In the genomic region with DNA sequence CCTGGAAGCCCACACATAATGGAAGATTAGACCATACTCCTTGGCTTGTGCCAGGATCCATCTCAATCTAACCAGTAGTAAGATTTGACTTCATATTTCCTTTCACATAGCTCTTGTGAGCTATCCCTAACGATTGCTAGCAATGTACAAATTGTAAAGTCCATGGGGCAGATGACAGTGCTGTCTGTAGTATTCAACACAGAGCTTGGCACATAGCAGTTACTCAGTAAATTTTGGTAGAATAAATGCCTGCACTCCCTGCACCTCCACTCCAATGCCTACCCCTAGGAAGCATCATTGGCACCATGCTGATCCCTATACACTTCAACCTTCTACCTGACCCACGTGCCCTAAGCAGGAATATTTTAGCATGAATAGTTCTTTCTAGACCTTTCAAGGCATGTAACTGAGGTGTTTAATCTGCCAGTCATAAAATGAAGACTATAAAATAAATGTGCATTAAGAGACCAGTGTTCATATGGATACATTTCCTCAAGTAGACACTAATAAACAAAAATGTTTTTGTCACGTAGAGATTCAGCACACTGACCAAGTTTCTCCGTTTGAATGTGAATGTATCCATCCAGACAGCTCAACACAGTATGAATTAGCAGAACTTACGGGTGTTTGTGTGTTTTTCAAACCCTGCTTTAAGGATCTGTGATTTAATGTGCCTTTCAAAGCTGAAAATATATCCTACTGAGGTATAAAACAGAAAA, we compare ENCODE assay signal across 16 cellular contexts.
DNase-seq lines count a peak whose midpoint lies in the region; ATAC-seq, FAIRE-seq and TF ChIP-seq lines count a peak whose summit lies in the region.
"Had no signal": no experiment of that assay in that cellular context is flagged by ENCODE, and none has a peak within 500 bp of the region (broad histone marks: within the 10 kb centered on the region; RNA-seq: fewer than 3 reads in every experiment).

No MANE protein-coding gene starts in this region.

- peak overlapping the region; percentile 45 for H3K9ac ChIP-seq in HepG2 (ENCODE audit: insufficient read depth, low read depth, low read length)
- H3K9ac ChIP-seq: BLaER1 treated with 17β-estradiol and CSF1 and Interleukin-3, amounts not matched to agents 10 nM and 100 nM had no signal

- POLR2A ChIA-PET in HepG2 (lab: Yijun Ruan, JAX) = interaction anchor here (0.7 to 1.0 kb wide), 2 partner anchors 14 to 244 kb away, joined by 3 read pairs; no protein-coding TSS in a partner anchor

- TF ChIP-seq CTCF in hepatocyte (IDR thresholded peaks at IDR 0.05; ENCODE audit: poor library complexity) (no peak), HepG2 (CRISPR knock-in tag; IDR thresholded peaks at IDR 0.05) (no peak), mucosa of descending colon (IDR thresholded peaks at IDR 0.05) (no peak)

- H3K79me2 ChIP-seq in hepatocyte (no peaks in the 10 kb centered on the region), HepG2 (ENCODE audit: insufficient read depth, low read length) (no peaks in the 10 kb centered on the region)

- ATAC-seq in HepG2 (peak; percentile 39; the same call in 2 of the 3 replicates), mucosa of descending colon (peak; percentile 20), HG03159 (IDR thresholded peaks at IDR 0.05; ENCODE audit: unreplicated experiment) (no peak)
- ATAC-seq: CD8-positive, alpha-beta T cell had no signal

- BruUV-seq in HepG2 (replicated peaks; lab: Mats Ljungman, UMichigan) = no TSS peak

- 69% methylated on average over 5 of the region's 5 CpGs for WGBS in hepatocyte (ENCODE audit: low lambda C conversion rate, missing lambda C conversion rate)
- WGBS in HepG2 (ENCODE audit: low lambda C conversion rate) = 58% methylated on average over 5 of the region's 5 CpGs

- peak overlapping the region; percentile 75 for H3K27ac ChIP-seq in hepatocyte
- peak overlapping the region; percentile 72 for H3K27ac ChIP-seq in HepG2 (ENCODE audit: extremely low read length, insufficient read depth, low read length)
- H3K27ac ChIP-seq: BLaER1 treated with 17β-estradiol and CSF1 and Interleukin-3, amounts not matched to agents 10 nM and 100 nM; HL-60 had no signal

- CTCF ChIA-PET in HepG2 (lab: Yijun Ruan, JAX; ENCODE audit: low intra/inter-chr PET ratio, low total read pairs) = no interaction called here

- intact Hi-C loops in HepG2 (cut with micrococcal nuclease; ENCODE audit: unreplicated experiment) (no loop called here), mucosa of descending colon (cut with DNase I, micrococcal nuclease) (no loop called here)

- H3K4me2 ChIP-seq in hepatocyte = peak overlapping the region; percentile 52
- 0 out of 2 replicates have a peak overlapping the region, but pooled peaks have one; percentile 30 for H3K4me2 ChIP-seq in HepG2 (ENCODE audit: low read depth, low read length)
- H3K4me2 ChIP-seq: BLaER1 treated with 17β-estradiol and CSF1 and Interleukin-3, amounts not matched to agents 10 nM and 100 nM had no signal

- no peak for FAIRE-seq in HepG2 (lab: Jason Lieb, UNC)
- FAIRE-seq: H1 had no signal

- no peaks in the 10 kb centered on the region for H3K4me1 ChIP-seq in hepatocyte (ENCODE audit: insufficient read depth)
- H3K4me1 ChIP-seq in HepG2 (ENCODE audit: insufficient read depth, low read length) = peaks cover 77% of the 10 kb centered on the region
- no peaks in the 10 kb centered on the region for H3K4me1 ChIP-seq in mucosa of descending colon (ENCODE audit: low read depth)
- H3K4me1 ChIP-seq: BLaER1 treated with 17β-estradiol and CSF1 and Interleukin-3, amounts not matched to agents 10 nM and 100 nM; HAP-1 had no signal

- H3K27me3 ChIP-seq in hepatocyte (no peaks in the 10 kb centered on the region), HepG2 (ENCODE audit: control insufficient read depth in 1 of 2, insufficient read depth in 2 of 2, low read length in 2 of 2) (no peaks in the 10 kb centered on the region)
- H3K27me3 ChIP-seq: BLaER1 treated with 17β-estradiol and CSF1 and Interleukin-3, amounts not matched to agents 10 nM and 100 nM had no signal

- H3K4me3 ChIP-seq in hepatocyte (no peak overlapping the region), HepG2 (replicated peaks in 1 of 3; ENCODE audit: insufficient read depth in 1 of 3, low read depth in 2 of 3, low read length in 3 of 3) (no peak overlapping the region), mucosa of descending colon (no peak overlapping the region)
- H3K4me3 ChIP-seq: BLaER1 treated with 17β-estradiol and CSF1 and Interleukin-3, amounts not matched to agents 10 nM and 100 nM; HAP-1 had no signal

- no peaks in the 10 kb centered on the region for H3K9me3 ChIP-seq in hepatocyte (ENCODE audit: low read depth)
- H3K9me3 ChIP-seq in HepG2 (ENCODE audit: low read length) = no peaks in the 10 kb centered on the region
- H3K9me3 ChIP-seq in mucosa of descending colon = no peaks in the 10 kb centered on the region
- H3K9me3 ChIP-seq: BLaER1 treated with 17β-estradiol and CSF1 and Interleukin-3, amounts not matched to agents 10 nM and 100 nM; HAP-1 had no signal

- H3K36me3 ChIP-seq in hepatocyte (replicated peaks; ENCODE audit: insufficient read depth, low read depth) = no peaks in the 10 kb centered on the region
- no peaks in the 10 kb centered on the region for H3K36me3 ChIP-seq in HepG2 (replicated peaks in 1 of 2; ENCODE audit: control insufficient read depth in 1 of 2, insufficient read depth in 2 of 2, low read length in 2 of 2)
- no peaks in the 10 kb centered on the region for H3K36me3 ChIP-seq in mucosa of descending colon (ENCODE audit: low read depth)
- H3K36me3 ChIP-seq: BLaER1 treated with 17β-estradiol and CSF1 and Interleukin-3, amounts not matched to agents 10 nM and 100 nM; HAP-1 had no signal

- peak overlapping the region; percentile 4 for H2AFZ ChIP-seq in hepatocyte
- no peak overlapping the region for H2AFZ ChIP-seq in HepG2 (ENCODE audit: low read length)

- H4K20me1 ChIP-seq in hepatocyte (ENCODE audit: insufficient read depth, poor library complexity, severe bottlenecking) (no peaks in the 10 kb centered on the region), HepG2 (ENCODE audit: insufficient read depth, low read length) (no peaks in the 10 kb centered on the region)
- H4K20me1 ChIP-seq: BLaER1 treated with 17β-estradiol and CSF1 and Interleukin-3, amounts not matched to agents 10 nM and 100 nM had no signal

- DNase-seq in hepatocyte (ENCODE audit: low spot score) (no peak), HepG2 (ENCODE audit: low spot score) (no peak), mucosa of descending colon (no peak), NCI-H2107 treated with DMSO at 0.1 percent for 48 hours (lab: John Stamatoyannopoulos, UW; ENCODE audit: unreplicated experiment) (no peak), foreskin melanocyte (no peak), nucleus accumbens (lab: John Stamatoyannopoulos, UW) (no peak)
- DNase-seq: 8988T; Calu3; CD8-positive, alpha-beta T cell; DMS79 treated with DMSO at 0.1 percent for 48 hours; GF-D8 had no signal

- H3K9me2 ChIP-seq in hepatocyte (replicated peaks; ENCODE audit: insufficient read depth) = no peaks in the 10 kb centered on the region

- no peak for TF ChIP-seq EP300 in HepG2 (IDR thresholded peaks at IDR 0.05; ENCODE audit: low read depth in 2 of 2, low read length in 2 of 2)
- TF ChIP-seq EP300 in HepG2 (CRISPR knock-in tag; IDR thresholded peaks at IDR 0.05; ENCODE audit: borderline replicate concordance) = no peak

- in situ Hi-C loops in HepG2 (cut with HindIII; ENCODE audit: extremely low pct_ligation_motif_present, low pct_unique_long_range_greater_than_20kb) = no loop called here

- no peak for TF ChIP-seq POLR2A in HepG2 (IDR thresholded peaks at IDR 0.05; ENCODE audit: insufficient read depth in 1 of 2, low read depth in 2 of 2, low read length in 2 of 2)

- no peak for TF ChIP-seq RAD21 in HepG2 (CRISPR knock-in tag; IDR thresholded peaks at IDR 0.05)

TF ChIP-seq in HepG2, 621 proteins besides CTCF, POLR2A, EP300 and RAD21 (continues in another document):
- TF ChIP-seq, protein P1, sequence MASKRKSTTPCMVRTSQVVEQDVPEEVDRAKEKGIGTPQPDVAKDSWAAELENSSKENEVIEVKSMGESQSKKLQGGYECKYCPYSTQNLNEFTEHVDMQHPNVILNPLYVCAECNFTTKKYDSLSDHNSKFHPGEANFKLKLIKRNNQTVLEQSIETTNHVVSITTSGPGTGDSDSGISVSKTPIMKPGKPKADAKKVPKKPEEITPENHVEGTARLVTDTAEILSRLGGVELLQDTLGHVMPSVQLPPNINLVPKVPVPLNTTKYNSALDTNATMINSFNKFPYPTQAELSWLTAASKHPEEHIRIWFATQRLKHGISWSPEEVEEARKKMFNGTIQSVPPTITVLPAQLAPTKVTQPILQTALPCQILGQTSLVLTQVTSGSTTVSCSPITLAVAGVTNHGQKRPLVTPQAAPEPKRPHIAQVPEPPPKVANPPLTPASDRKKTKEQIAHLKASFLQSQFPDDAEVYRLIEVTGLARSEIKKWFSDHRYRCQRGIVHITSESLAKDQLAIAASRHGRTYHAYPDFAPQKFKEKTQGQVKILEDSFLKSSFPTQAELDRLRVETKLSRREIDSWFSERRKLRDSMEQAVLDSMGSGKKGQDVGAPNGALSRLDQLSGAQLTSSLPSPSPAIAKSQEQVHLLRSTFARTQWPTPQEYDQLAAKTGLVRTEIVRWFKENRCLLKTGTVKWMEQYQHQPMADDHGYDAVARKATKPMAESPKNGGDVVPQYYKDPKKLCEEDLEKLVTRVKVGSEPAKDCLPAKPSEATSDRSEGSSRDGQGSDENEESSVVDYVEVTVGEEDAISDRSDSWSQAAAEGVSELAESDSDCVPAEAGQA (IDR thresholded peaks at IDR 0.05; ENCODE audit: low read depth) = no peak
- TF ChIP-seq, protein P1 (CRISPR knock-in tag; IDR thresholded peaks at IDR 0.05; ENCODE audit: borderline replicate concordance) = no peak
- TF ChIP-seq CHD4 (IDR thresholded peaks at IDR 0.05; ENCODE audit: borderline replicate concordance, low read length) (0 out of 2 replicates have a peak, but pooled peaks have one; percentile 32), ZSCAN29 (CRISPR knock-in tag; conservative IDR thresholded peaks at IDR 0.05) (0 out of 2 replicates have a peak, but pooled peaks have one; percentile 13)
